In the genomic region with DNA sequence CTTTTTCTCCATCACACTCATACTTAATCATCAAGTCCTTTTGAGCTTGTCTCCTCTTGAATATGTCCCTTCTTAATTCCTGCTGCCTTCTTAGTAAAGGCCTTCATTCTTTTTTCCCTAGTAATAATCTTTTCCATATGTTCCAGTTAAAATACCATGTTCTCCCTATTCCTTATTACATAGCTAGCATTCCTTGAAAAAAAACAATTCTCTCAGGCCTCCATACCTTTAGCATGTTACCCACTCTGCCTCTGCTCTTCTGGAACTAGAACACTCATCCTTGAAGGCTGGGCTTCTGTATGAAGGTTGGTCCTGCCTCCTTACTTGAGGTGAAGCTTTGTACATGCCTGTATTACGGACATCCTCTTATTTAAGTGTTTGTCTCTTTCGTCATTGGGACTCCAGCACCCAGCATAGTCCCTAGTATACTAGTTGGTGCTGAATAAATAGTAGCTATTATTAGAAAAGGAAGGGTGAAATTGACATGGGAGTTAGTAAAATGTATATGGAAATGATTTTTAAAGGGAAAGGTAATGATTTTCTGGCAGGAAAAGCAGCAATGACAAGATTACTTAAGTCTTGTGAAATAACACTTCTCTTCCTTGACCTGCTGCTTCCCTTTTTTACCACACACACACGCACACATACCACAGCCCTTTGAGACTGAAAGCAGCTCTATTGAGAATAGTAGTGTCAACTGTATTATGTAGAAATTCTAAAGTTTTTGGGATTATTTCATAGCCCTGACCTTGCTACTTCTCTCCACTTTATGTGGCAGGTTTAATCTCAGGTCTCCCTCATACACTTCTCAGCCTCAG, we compare ENCODE assay signal across 13 cellular contexts. TPM values are rescaled to one million over a fixed set of nuclear protein-coding genes. Genes with fewer than 3 reads are reported as not detected.
DNase-seq lines count a peak whose midpoint lies in the region; ATAC-seq and TF ChIP-seq lines count a peak whose summit lies in the region.
"Had no signal": no experiment of that assay in that cellular context is flagged by ENCODE, and none has a peak within 500 bp of the region (broad histone marks: within the 10 kb centered on the region; RNA-seq: fewer than 3 reads in every experiment).

No MANE protein-coding gene starts in this region.

- intact Hi-C loops in spleen (cut with DNase I; ENCODE audit: low total_unique reads): no loop called here

- CTCF ChIA-PET in WTC11 (lab: Charles Lee): no interaction called here

- H3K27me3 ChIP-seq in gastroesophageal sphincter (no peaks in the 10 kb centered on the region), spleen (replicated peaks in 1 of 7) (no peaks in the 10 kb centered on the region)

- peak overlapping the region; percentile 32 for H3K27ac Mint-ChIP-seq in activated T-cell treated with anti-CD3 and anti-CD28 coated beads, Interleukin-2, amount 50 U/mL, for 72 hours
- no peak overlapping the region for H3K27ac Mint-ChIP-seq in T-helper 17 cell
- no peak overlapping the region for H3K27ac Mint-ChIP-seq in WTC11

- H3K9me3 ChIP-seq in T-helper 17 cell (ENCODE audit: control insufficient read depth, low read length, poor library complexity, severe bottlenecking): no peaks in the 10 kb centered on the region
- no peaks in the 10 kb centered on the region for H3K9me3 ChIP-seq in gastroesophageal sphincter
- no peaks in the 10 kb centered on the region for H3K9me3 ChIP-seq in spleen

- no peak overlapping the region for H3K4me3 Mint-ChIP-seq in activated T-cell treated with anti-CD3 and anti-CD28 coated beads, Interleukin-2, amount 50 U/mL, for 72 hours
- H3K4me3 Mint-ChIP-seq in T-helper 17 cell: no peak overlapping the region
- H3K4me3 Mint-ChIP-seq in WTC11: no peak overlapping the region

- TF ChIP-seq CTCF in gastroesophageal sphincter (IDR thresholded peaks at IDR 0.05) (no peak), spleen (IDR thresholded peaks at IDR 0.05 in 8 of 11, conservative IDR thresholded peaks at IDR 0.05 in 3 of 11) (no peak), WTC11 (IDR thresholded peaks at IDR 0.05) (no peak)

- WGBS in gastroesophageal sphincter (ENCODE audit: low coverage in 1 of 2), 2 donors: 73 to 81% methylated on average over 2 to 3 of the region's 3 CpGs
- 46 to 62% (median 53%) methylated on average over 3 of the region's 3 CpGs for WGBS in spleen, 5 donors

- H3K9me3 Mint-ChIP-seq in activated T-cell treated with anti-CD3 and anti-CD28 coated beads, Interleukin-2, amount 50 U/mL, for 72 hours: no peaks in the 10 kb centered on the region
- H3K9me3 Mint-ChIP-seq in WTC11: no peaks in the 10 kb centered on the region

- H3K4me1 Mint-ChIP-seq in activated T-cell treated with anti-CD3 and anti-CD28 coated beads, Interleukin-2, amount 50 U/mL, for 72 hours (ENCODE audit: low read depth): peaks cover 9% of the 10 kb centered on the region
- peaks cover 9% of the 10 kb centered on the region for H3K4me1 Mint-ChIP-seq in T-helper 17 cell
- peaks cover 11% of the 10 kb centered on the region for H3K4me1 Mint-ChIP-seq in WTC11

- peaks cover 2 to 36% of the 10 kb centered on the region in 2 donors for H3K36me3 ChIP-seq in gastroesophageal sphincter
- H3K36me3 ChIP-seq in spleen: peaks cover 4 to 63% (median 46%) of the 10 kb centered on the region in 6 donors

- H3K4me1 ChIP-seq in gastroesophageal sphincter: peaks cover 0 to 12% (median 3%) of the 10 kb centered on the region in 3 donors
- peaks cover 0 to 37% (median 13%) of the 10 kb centered on the region in 6 donors for H3K4me1 ChIP-seq in spleen

- H3K4me3 ChIP-seq in gastroesophageal sphincter (no peak overlapping the region), spleen (peak overlapping the region in 1 of 8 donors; percentile 42)
- H3K4me3 ChIP-seq: GM12878 had no signal

- no peak overlapping the region for H3K27ac ChIP-seq in gastroesophageal sphincter
- peak overlapping the region in 7 of 8 donors; percentile 64 to 87 (median 80) for H3K27ac ChIP-seq in spleen
- H3K27ac ChIP-seq: WERI-Rb-1 had no signal

- peaks cover 33 to 48% of the 10 kb centered on the region in 2 donors for H3K36me3 Mint-ChIP-seq in activated T-cell treated with anti-CD3 and anti-CD28 coated beads, Interleukin-2, amount 50 U/mL, for 72 hours (ENCODE audit: insufficient read depth in 2 of 2)
- peaks cover 23% of the 10 kb centered on the region for H3K36me3 Mint-ChIP-seq in T-helper 17 cell (ENCODE audit: low read depth)
- H3K36me3 Mint-ChIP-seq in WTC11: peaks cover 14% of the 10 kb centered on the region

- no peaks in the 10 kb centered on the region for H3K27me3 Mint-ChIP-seq in activated T-cell treated with anti-CD3 and anti-CD28 coated beads, Interleukin-2, amount 50 U/mL, for 72 hours (ENCODE audit: low read depth)
- H3K27me3 Mint-ChIP-seq in T-helper 17 cell: no peaks in the 10 kb centered on the region
- H3K27me3 Mint-ChIP-seq in WTC11 (ENCODE audit: low read depth): no peaks in the 10 kb centered on the region

- POLR2A ChIA-PET in WTC11 (lab: Charles Lee): interaction anchor here (0.6 kb wide), 1 partner anchor 826 kb away, joined by 3 read pairs; no protein-coding TSS in a partner anchor

- ATAC-seq in activated T-cell treated with anti-CD3 and anti-CD28 coated beads, Interleukin-2, amount 50 U/mL, for 72 hours (replicated peaks in 1 of 2): no peak
- ATAC-seq in T-helper 17 cell (peak; percentile 35), gastroesophageal sphincter (peak; percentile 55), WTC11 (no peak), HG03135 (IDR thresholded peaks at IDR 0.05; ENCODE audit: unreplicated experiment) (no peak), GM21390 (IDR thresholded peaks at IDR 0.05; ENCODE audit: unreplicated experiment) (no peak)
- ATAC-seq: GM12878 had no signal

- no peak for TF ChIP-seq EP300 in gastroesophageal sphincter (IDR thresholded peaks at IDR 0.05)

- TF ChIP-seq POLR2A in gastroesophageal sphincter (IDR thresholded peaks at IDR 0.05): no peak
- no peak for TF ChIP-seq POLR2A in spleen (IDR thresholded peaks at IDR 0.05)

- no peak for DNase-seq in activated T-cell treated with anti-CD3 and anti-CD28 coated beads, Interleukin-2, amount 50 U/mL, for 72 hours
- DNase-seq in activated T-cell treated with anti-CD3 and anti-CD28 coated beads, Interleukin-2, amount 50 U/mL, for 48 hours: no peak
- DNase-seq in T-helper 17 cell (no peak), spleen (no peak), WTC11 (ENCODE audit: low spot score) (no peak)
- DNase-seq: activated effector memory CD4-positive, alpha-beta T cell treated with anti-CD3 and anti-CD28 coated beads, Interleukin-2, amount 50 U/mL, for 16 hours; NCI-H1092 treated with DMSO at 0.1 percent for 48 hours; stimulated activated naive CD4-positive, alpha-beta T cell; WERI-Rb-1 had no signal

TF ChIP-seq in WTC11, 78 proteins besides CTCF, POLR2A, EP300 and RAD21 (continues in another document):
- no peak for TF ChIP-seq CREM (CRISPR knock-in tag; IDR thresholded peaks at IDR 0.05)
- TF ChIP-seq ZNF416 (CRISPR knock-in tag; IDR thresholded peaks at IDR 0.05): no peak
- no peak for TF ChIP-seq TEAD1 (CRISPR knock-in tag; IDR thresholded peaks at IDR 0.05)
- TF ChIP-seq GABPB1 (CRISPR knock-in tag; IDR thresholded peaks at IDR 0.05): no peak
- TF ChIP-seq SP1 (CRISPR knock-in tag; conservative IDR thresholded peaks at IDR 0.05): no peak
- no peak for TF ChIP-seq CBFB (CRISPR knock-in tag; IDR thresholded peaks at IDR 0.05; ENCODE audit: low read depth)
- TF ChIP-seq ZNF423 (CRISPR knock-in tag; IDR thresholded peaks at IDR 0.05): no peak
- TF ChIP-seq EMX1 (CRISPR knock-in tag; IDR thresholded peaks at IDR 0.05): no peak
- TF ChIP-seq TEAD4 (CRISPR knock-in tag; IDR thresholded peaks at IDR 0.05): no peak
- no peak for TF ChIP-seq GTF2I (CRISPR knock-in tag; conservative IDR thresholded peaks at IDR 0.05)
- TF ChIP-seq ATF6 (CRISPR knock-in tag; IDR thresholded peaks at IDR 0.05): no peak
- TF ChIP-seq IRF1 (CRISPR knock-in tag; IDR thresholded peaks at IDR 0.05): no peak
- TF ChIP-seq, protein P1, sequence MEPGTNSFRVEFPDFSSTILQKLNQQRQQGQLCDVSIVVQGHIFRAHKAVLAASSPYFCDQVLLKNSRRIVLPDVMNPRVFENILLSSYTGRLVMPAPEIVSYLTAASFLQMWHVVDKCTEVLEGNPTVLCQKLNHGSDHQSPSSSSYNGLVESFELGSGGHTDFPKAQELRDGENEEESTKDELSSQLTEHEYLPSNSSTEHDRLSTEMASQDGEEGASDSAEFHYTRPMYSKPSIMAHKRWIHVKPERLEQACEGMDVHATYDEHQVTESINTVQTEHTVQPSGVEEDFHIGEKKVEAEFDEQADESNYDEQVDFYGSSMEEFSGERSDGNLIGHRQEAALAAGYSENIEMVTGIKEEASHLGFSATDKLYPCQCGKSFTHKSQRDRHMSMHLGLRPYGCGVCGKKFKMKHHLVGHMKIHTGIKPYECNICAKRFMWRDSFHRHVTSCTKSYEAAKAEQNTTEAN (CRISPR knock-in tag; IDR thresholded peaks at IDR 0.05): no peak
- TF ChIP-seq NR1H2 (CRISPR knock-in tag; IDR thresholded peaks at IDR 0.05): no peak
- TF ChIP-seq OVOL2 (CRISPR knock-in tag; IDR thresholded peaks at IDR 0.05; ENCODE audit: borderline replicate concordance): no peak

RNA-seq across cellular contexts. Expression of gene REL, which starts 45.6 kb away (rescaled TPM):
- total RNA-seq in activated T-cell treated with anti-CD3 and anti-CD28 coated beads, Interleukin-2, amount 50 U/mL, for 72 hours: 10 to 100 TPM; 72.6 to 81.0 TPM
- total RNA-seq in T-helper 17 cell: 10 to 100 TPM; 90.9 to 96.2 TPM
- total RNA-seq in gastroesophageal sphincter: 10 to 100 TPM in 1 of 4 donors, 1 to 10 TPM in 3; 8.3 to 13.3 (median 9.5) TPM
- total RNA-seq in spleen: 10 to 100 TPM; 53.4 to 68.8 (median 56.2) TPM
- 1 to 10 TPM; 1.3 to 4.7 (median 1.5) TPM for polyA plus RNA-seq in spleen
- total RNA-seq in WTC11 (2021): 6.9 to 8.4 TPM (median 7.0 TPM) in 3 replicates

Comparison
In these comparisons a context has a peak if more than half of its experiments do, and no peak if none do; other contexts are left out.
1. ATAC-seq: peak in T-helper 17 cell (single experiment) and gastroesophageal sphincter (single experiment); none in activated T-cell treated with anti-CD3 and anti-CD28 coated beads, Interleukin-2, amount 50 U/mL, for 72 hours (0 of 2), WTC11 (single experiment), HG03135 (single experiment) and GM21390 (single experiment).
2. H3K27ac ChIP-seq: peak in spleen (7 of 8); none in gastroesophageal sphincter (0 of 4).